In the genomic region with DNA sequence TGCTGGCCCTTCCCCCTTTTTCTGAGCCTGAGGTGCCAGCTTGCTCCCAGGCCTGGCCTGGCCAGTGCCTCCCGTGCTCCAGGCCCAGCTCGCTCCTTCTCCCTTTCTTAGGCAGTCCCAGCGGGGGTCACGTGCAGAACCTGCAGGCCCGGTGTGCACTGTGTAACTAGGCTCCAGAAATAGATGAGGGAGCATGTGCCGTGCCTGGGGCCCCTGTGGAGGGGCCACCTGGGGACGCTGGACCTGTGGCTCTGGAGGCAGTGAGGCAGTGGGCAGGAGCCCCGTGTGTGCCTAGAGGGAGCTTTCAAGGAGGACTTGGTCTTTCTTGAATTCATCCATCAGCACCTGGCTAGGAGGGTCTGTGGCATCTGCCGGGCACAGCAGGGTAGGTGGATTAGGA, we compare ENCODE assay signal across 1 cellular context.
TF ChIP-seq lines count a peak whose summit lies in the region.

No MANE protein-coding gene starts in this region.

TF ChIP-seq in IMR-90, 13 proteins besides CTCF, POLR2A, EP300 and RAD21:
- TF ChIP-seq CEBPB (IDR thresholded peaks at IDR 0.05; ENCODE audit: low read depth, low read length) (no peak), SMC3 (IDR thresholded peaks at IDR 0.05; ENCODE audit: low read depth, low read length) (no peak), MAFK (IDR thresholded peaks at IDR 0.05; ENCODE audit: low read depth, low read length) (no peak), RFX5 (IDR thresholded peaks at IDR 0.05; ENCODE audit: low read depth, low read length) (no peak), MXI1 (IDR thresholded peaks at IDR 0.05; ENCODE audit: borderline replicate concordance, low read depth, low read length) (no peak), NFE2L2 (IDR thresholded peaks at IDR 0.05; ENCODE audit: low read depth, low read length) (no peak)
